Comparison of ENCODE assay signal across 1 cellular context in the genomic region with DNA sequence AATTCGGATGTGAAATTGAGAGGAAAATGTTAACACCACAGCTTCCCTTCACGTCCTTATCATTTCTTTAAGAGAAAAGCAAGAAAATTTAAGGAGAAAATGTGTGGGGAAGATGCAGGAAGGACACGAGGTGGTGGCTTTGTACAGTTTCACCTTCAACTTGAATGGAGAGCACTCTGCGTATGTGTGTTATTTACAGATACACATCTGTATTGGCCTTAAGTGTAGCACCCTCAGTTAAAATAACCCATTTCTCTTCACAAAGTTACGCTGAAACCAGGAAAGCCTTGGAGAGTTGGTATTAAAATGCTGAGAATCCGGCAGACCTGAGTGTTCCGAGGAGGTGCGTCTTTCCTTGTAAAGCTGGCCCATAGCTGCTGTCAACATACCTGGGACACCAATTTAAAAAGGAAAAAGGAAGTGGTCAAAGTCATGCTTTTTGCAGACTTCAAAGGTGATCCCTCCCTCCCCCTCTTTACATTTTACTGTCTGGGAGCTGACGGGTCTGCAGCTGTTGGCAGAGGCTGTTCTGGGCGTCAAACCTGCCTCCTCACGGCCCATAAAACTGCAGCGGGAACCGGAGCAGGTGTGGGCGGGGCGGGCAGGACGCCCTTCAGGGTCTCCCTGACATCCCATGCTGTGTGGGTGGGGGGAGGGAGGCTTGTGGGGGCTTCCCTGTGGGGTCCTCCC.
TF ChIP-seq lines count a peak whose summit lies in the region.

No MANE protein-coding gene starts in this region.

TF ChIP-seq in GM23338, 12 proteins besides CTCF, POLR2A, EP300 and RAD21 (continued from another document):
- TF ChIP-seq ZNF114 (CRISPR knock-in tag; IDR thresholded peaks at IDR 0.05) (no peak), EZH2phosphoT487 (IDR thresholded peaks at IDR 0.05; ENCODE audit: unreplicated experiment) (no peak), JUNB (IDR thresholded peaks at IDR 0.05; ENCODE audit: unreplicated experiment) (no peak)
